In the genomic region with DNA sequence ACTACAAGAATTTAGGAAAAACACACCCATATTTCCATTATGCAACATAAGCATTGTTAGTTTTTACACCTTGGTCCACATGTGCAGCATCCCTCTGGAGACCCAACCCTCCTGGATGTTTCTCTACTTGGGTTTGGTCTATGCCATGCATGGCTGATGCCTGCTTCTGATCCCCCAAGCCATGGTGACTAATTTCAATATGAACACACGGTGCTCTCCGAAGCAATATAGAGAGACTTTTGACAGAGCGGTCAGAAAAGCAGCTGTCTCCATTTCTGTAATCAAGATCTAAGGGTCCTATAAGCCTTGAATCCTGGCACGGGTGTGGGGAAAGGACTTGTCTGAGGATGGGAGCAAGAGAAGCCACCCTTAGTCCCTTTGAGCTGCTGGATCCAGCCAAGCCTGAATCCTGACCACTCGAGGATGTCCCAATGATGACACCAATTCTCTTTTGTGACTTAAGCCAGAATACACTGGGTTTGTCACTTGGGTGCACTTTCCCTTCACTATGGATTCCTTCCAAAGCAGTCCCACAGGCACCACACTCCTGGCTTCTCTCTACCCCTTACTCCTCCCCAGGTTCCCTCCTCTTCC, we compare ENCODE assay signal across 2 cellular contexts.
TF ChIP-seq lines count a peak whose summit lies in the region.

No MANE protein-coding gene starts in this region.

TF ChIP-seq in SK-N-SH, 30 proteins besides CTCF, POLR2A, EP300 and RAD21 (continued from another document):
- TF ChIP-seq, protein P1, sequence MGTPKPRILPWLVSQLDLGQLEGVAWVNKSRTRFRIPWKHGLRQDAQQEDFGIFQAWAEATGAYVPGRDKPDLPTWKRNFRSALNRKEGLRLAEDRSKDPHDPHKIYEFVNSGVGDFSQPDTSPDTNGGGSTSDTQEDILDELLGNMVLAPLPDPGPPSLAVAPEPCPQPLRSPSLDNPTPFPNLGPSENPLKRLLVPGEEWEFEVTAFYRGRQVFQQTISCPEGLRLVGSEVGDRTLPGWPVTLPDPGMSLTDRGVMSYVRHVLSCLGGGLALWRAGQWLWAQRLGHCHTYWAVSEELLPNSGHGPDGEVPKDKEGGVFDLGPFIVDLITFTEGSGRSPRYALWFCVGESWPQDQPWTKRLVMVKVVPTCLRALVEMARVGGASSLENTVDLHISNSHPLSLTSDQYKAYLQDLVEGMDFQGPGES (IDR thresholded peaks at IDR 0.05; ENCODE audit: low read depth, low read length), result no peak
- TF ChIP-seq TAF1 (IDR thresholded peaks at IDR 0.05; ENCODE audit: borderline replicate concordance, low read depth, low read length) (no peak), JUND (IDR thresholded peaks at IDR 0.05) (no peak), SIN3A (IDR thresholded peaks at IDR 0.05; ENCODE audit: borderline replicate concordance, low read depth, low read length) (no peak), MXI1 (IDR thresholded peaks at IDR 0.05; ENCODE audit: low read depth, low read length) (no peak), RFX5 (IDR thresholded peaks at IDR 0.05; ENCODE audit: low read length) (no peak), TCF12 (IDR thresholded peaks at IDR 0.05) (no peak), FOSL2 (IDR thresholded peaks at IDR 0.05; ENCODE audit: borderline replicate concordance, low read depth) (no peak), YY1 (IDR thresholded peaks at IDR 0.05; ENCODE audit: low read depth) (no peak), GATA2 (CRISPR knock-in tag; IDR thresholded peaks at IDR 0.05) (no peak), GABPA (IDR thresholded peaks at IDR 0.05; ENCODE audit: low read depth) (no peak), CHD2 (IDR thresholded peaks at IDR 0.05; ENCODE audit: low read length, partially characterized antibody) (no peak), RXRA (IDR thresholded peaks at IDR 0.05; ENCODE audit: borderline replicate concordance, low read depth) (no peak)
- TF ChIP-seq, protein P2, sequence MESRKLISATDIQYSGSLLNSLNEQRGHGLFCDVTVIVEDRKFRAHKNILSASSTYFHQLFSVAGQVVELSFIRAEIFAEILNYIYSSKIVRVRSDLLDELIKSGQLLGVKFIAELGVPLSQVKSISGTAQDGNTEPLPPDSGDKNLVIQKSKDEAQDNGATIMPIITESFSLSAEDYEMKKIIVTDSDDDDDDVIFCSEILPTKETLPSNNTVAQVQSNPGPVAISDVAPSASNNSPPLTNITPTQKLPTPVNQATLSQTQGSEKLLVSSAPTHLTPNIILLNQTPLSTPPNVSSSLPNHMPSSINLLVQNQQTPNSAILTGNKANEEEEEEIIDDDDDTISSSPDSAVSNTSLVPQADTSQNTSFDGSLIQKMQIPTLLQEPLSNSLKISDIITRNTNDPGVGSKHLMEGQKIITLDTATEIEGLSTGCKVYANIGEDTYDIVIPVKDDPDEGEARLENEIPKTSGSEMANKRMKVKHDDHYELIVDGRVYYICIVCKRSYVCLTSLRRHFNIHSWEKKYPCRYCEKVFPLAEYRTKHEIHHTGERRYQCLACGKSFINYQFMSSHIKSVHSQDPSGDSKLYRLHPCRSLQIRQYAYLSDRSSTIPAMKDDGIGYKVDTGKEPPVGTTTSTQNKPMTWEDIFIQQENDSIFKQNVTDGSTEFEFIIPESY (IDR thresholded peaks at IDR 0.05; ENCODE audit: borderline replicate concordance, low read depth), result no peak
- TF ChIP-seq, protein P3, sequence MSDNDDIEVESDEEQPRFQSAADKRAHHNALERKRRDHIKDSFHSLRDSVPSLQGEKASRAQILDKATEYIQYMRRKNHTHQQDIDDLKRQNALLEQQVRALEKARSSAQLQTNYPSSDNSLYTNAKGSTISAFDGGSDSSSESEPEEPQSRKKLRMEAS (IDR thresholded peaks at IDR 0.05; ENCODE audit: low read depth), result no peak
- TF ChIP-seq, protein P4, sequence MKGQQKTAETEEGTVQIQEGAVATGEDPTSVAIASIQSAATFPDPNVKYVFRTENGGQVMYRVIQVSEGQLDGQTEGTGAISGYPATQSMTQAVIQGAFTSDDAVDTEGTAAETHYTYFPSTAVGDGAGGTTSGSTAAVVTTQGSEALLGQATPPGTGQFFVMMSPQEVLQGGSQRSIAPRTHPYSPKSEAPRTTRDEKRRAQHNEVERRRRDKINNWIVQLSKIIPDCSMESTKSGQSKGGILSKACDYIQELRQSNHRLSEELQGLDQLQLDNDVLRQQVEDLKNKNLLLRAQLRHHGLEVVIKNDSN (IDR thresholded peaks at IDR 0.05; ENCODE audit: borderline replicate concordance, low read depth), result no peak
TF ChIP-seq in SK-N-SH: peak in this region for 0.

TF ChIP-seq in SK-N-SH treated with all-trans-retinoic acid at 6 μM for 48 hours, 23 proteins besides CTCF, POLR2A, EP300 and RAD21 (continued from another document):
- TF ChIP-seq, protein P5, sequence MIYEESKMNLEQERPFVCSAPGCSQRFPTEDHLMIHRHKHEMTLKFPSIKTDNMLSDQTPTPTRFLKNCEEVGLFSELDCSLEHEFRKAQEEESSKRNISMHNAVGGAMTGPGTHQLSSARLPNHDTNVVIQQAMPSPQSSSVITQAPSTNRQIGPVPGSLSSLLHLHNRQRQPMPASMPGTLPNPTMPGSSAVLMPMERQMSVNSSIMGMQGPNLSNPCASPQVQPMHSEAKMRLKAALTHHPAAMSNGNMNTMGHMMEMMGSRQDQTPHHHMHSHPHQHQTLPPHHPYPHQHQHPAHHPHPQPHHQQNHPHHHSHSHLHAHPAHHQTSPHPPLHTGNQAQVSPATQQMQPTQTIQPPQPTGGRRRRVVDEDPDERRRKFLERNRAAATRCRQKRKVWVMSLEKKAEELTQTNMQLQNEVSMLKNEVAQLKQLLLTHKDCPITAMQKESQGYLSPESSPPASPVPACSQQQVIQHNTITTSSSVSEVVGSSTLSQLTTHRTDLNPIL (CRISPR knock-in tag; IDR thresholded peaks at IDR 0.05; ENCODE audit: low read depth), result no peak
- TF ChIP-seq TCF4 (CRISPR knock-in tag; IDR thresholded peaks at IDR 0.05; ENCODE audit: borderline replicate concordance), result no peak
- TF ChIP-seq ZFP30 (CRISPR knock-in tag; IDR thresholded peaks at IDR 0.05), result no peak
- no peak for TF ChIP-seq ISL1 (CRISPR knock-in tag; IDR thresholded peaks at IDR 0.05)
- TF ChIP-seq, protein P6, sequence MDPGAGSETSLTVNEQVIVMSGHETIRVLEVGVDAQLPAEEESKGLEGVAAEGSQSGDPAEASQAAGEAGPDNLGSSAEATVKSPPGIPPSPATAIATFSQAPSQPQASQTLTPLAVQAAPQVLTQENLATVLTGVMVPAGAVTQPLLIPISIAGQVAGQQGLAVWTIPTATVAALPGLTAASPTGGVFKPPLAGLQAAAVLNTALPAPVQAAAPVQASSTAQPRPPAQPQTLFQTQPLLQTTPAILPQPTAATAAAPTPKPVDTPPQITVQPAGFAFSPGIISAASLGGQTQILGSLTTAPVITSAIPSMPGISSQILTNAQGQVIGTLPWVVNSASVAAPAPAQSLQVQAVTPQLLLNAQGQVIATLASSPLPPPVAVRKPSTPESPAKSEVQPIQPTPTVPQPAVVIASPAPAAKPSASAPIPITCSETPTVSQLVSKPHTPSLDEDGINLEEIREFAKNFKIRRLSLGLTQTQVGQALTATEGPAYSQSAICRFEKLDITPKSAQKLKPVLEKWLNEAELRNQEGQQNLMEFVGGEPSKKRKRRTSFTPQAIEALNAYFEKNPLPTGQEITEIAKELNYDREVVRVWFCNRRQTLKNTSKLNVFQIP (CRISPR knock-in tag; IDR thresholded peaks at IDR 0.05; ENCODE audit: borderline replicate concordance, low read depth), result no peak
- TF ChIP-seq, protein P7, sequence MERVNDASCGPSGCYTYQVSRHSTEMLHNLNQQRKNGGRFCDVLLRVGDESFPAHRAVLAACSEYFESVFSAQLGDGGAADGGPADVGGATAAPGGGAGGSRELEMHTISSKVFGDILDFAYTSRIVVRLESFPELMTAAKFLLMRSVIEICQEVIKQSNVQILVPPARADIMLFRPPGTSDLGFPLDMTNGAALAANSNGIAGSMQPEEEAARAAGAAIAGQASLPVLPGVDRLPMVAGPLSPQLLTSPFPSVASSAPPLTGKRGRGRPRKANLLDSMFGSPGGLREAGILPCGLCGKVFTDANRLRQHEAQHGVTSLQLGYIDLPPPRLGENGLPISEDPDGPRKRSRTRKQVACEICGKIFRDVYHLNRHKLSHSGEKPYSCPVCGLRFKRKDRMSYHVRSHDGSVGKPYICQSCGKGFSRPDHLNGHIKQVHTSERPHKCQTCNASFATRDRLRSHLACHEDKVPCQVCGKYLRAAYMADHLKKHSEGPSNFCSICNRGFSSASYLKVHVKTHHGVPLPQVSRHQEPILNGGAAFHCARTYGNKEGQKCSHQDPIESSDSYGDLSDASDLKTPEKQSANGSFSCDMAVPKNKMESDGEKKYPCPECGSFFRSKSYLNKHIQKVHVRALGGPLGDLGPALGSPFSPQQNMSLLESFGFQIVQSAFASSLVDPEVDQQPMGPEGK (CRISPR knock-in tag; IDR thresholded peaks at IDR 0.05; ENCODE audit: borderline replicate concordance), result no peak
- no peak for TF ChIP-seq BACH2 (CRISPR knock-in tag; IDR thresholded peaks at IDR 0.05; ENCODE audit: borderline replicate concordance)
- TF ChIP-seq PPARA (CRISPR knock-in tag; IDR thresholded peaks at IDR 0.05; ENCODE audit: borderline replicate concordance), result no peak
